ENCODE assay signal across 8 cellular contexts in the genomic region with DNA sequence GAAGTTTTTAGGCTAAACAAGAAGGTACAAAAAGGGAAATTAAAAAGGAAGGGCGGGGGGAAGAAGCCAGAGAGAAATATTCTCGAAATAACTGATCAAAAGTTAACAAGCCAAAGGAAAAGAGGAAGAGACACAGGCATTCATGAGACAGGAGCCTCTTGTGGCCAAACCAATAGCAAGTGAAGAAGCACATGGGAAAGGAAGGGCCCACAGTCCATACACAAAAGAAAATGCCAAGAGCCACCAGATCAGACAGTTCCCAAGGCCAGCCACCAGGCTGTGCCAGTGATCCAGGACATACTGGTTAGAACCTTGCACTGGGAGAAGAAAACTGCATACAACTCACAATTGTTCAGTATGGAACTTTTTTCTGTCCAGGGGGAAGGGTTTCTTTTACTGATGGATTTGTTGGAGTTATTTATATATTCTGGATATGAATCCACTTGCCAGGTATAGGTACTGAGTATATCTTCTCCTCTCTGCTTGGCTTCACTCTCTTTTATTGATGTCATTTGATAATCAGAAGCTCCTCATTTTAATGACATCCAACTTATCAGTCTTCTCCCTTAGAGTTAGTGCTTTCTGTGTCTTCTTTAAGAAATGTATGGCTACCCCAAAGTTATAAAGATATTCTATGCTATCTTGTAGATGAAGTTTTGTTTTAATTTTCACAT.
DNase-seq lines count a peak whose midpoint lies in the region; ATAC-seq and TF ChIP-seq lines count a peak whose summit lies in the region.

No MANE protein-coding gene starts in this region.

- no peak for DNase-seq in GM06990 (ENCODE audit: extremely low read depth, insufficient read length)
- DNase-seq in NCI-H2107 (lab: John Stamatoyannopoulos, UW), result peak; percentile 41
- peak; percentile 94 for DNase-seq in WERI-Rb-1
- DNase-seq in choroid plexus epithelial cell (ENCODE audit: low read depth), result peak; percentile 95
- DNase-seq in stimulated activated CD4-positive, alpha-beta T cell treated with anti-CD3 and anti-CD28 coated beads, Interleukin-1b, Interleukin-23, amount 100 ng/mL, for 4 hours (ENCODE audit: low read depth in 2 of 2), result peak; percentile 36 to 52

- H3K27me3 ChIP-seq in GM06990 (replicated peaks; ENCODE audit: control insufficient read depth, insufficient read depth, low read length) (no peaks in the 10 kb centered on the region), WERI-Rb-1 (ENCODE audit: insufficient read depth, low read depth, severe bottlenecking) (no peaks in the 10 kb centered on the region), layer of hippocampus (ENCODE audit: control insufficient read depth, insufficient read depth, low read length) (no peaks in the 10 kb centered on the region)

- TF ChIP-seq CTCF in GM06990 (IDR thresholded peaks at IDR 0.05; ENCODE audit: insufficient read depth, low read length, poor library complexity, severe bottlenecking) (peak; percentile 84), WERI-Rb-1 (IDR thresholded peaks at IDR 0.05; ENCODE audit: low read depth, low read length) (peak; percentile 99), choroid plexus epithelial cell (conservative IDR thresholded peaks at IDR 0.05; ENCODE audit: low read depth, low read length) (peak; percentile 99)

- H3K9me3 ChIP-seq in WERI-Rb-1 (ENCODE audit: severe bottlenecking), result no peaks in the 10 kb centered on the region

- H3K36me3 ChIP-seq in GM06990 (ENCODE audit: control insufficient read depth, insufficient read depth, low read length) (no peaks in the 10 kb centered on the region), WERI-Rb-1 (peaks cover 3% of the 10 kb centered on the region; the same call in 1 of the 2 replicates)

- H3K27ac ChIP-seq in WERI-Rb-1 (no peak overlapping the region), layer of hippocampus (ENCODE audit: low read depth, low read length) (peak overlapping the region; percentile 23)

- ATAC-seq in HG02610 (IDR thresholded peaks at IDR 0.05; ENCODE audit: unreplicated experiment) (peak; percentile 23), HG03280 (IDR thresholded peaks at IDR 0.05; ENCODE audit: unreplicated experiment) (no peak)

- H3K4me3 ChIP-seq in GM06990 (replicated peaks; ENCODE audit: low read depth, low read length) (no peak overlapping the region), WERI-Rb-1 (ENCODE audit: low read depth, low read length) (no peak overlapping the region), choroid plexus epithelial cell (ENCODE audit: low read depth, low read length) (no peak overlapping the region)
